In the genomic region with DNA sequence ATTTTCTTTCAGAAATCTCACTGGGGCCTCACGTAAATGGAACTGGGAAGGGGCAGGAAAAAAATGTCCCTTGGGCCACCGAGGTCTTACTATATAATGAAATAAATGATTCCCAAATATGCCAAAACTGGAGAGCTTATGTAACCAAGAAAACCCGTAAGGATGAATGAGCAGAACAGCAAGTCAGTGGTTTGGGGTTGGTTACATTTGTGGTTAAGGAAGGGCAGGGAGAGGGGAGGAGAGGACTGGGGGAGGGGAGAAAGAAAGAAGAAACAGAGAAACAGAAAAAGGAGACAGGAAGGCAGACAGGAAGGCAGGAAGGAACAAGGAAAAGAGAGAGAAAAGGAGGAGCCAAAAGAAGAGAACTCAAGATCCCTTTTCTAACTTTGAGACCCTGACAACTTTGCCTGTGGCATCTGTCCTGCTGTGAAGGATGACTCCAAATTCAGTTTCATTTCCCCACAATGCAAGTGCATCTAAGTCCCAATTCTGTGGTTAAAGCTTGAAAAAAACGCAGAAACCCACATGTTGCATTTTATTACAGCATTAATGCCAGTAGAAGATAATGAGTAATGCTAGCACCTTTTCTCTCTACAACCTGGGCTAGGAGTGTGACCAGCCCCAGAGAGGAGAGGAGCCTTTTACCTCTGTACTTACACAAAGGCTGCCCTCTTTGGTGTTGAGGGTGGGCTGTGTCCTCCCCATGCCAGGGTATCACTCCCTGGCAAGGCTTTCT, we compare ENCODE assay signal across 12 cellular contexts. TPM values are rescaled to one million over a fixed set of nuclear protein-coding genes. Genes with fewer than 3 reads are reported as not detected.
DNase-seq lines count a peak whose midpoint lies in the region; ATAC-seq, FAIRE-seq and TF ChIP-seq lines count a peak whose summit lies in the region.
"Had no signal": no experiment of that assay in that cellular context is flagged by ENCODE, and none has a peak within 500 bp of the region (broad histone marks: within the 10 kb centered on the region; RNA-seq: fewer than 3 reads in every experiment).

No MANE protein-coding gene starts in this region.

- H3K79me2 ChIP-seq in Loucy (ENCODE audit: insufficient read depth, low read length) (no peaks in the 10 kb centered on the region), keratinocyte (ENCODE audit: control insufficient read depth, insufficient read depth, low read length) (no peaks in the 10 kb centered on the region)

- peak overlapping the region; percentile 68 for H2AFZ ChIP-seq in Loucy (ENCODE audit: low read length)
- no peak overlapping the region for H2AFZ ChIP-seq in keratinocyte (ENCODE audit: control insufficient read depth, low read length)

- FAIRE-seq in keratinocyte (lab: Jason Lieb, UNC): peak; percentile 53

- dilution Hi-C loops in keratinocyte (cut with MboI; ENCODE audit: extremely low pct_ligation_motif_present, low sequenced_read_pairs): no loop called here

- no peaks in the 10 kb centered on the region for H3F3A ChIP-seq in Loucy (ENCODE audit: low read depth)

- H4K20me1 ChIP-seq in Loucy (ENCODE audit: insufficient read depth, low read length, poor library complexity, severe bottlenecking) (no peaks in the 10 kb centered on the region), keratinocyte (ENCODE audit: control insufficient read depth, extremely low read depth, insufficient read depth, low read length) (no peaks in the 10 kb centered on the region)

- DNase-seq in CD4-positive, alpha-beta T cell: no peak
- DNase-seq in activated B cell treated with CpG ODN at 0.5 μM for 24 hours (no peak), keratinocyte (ENCODE audit: low read depth, low spot score) (no peak), NCI-H187 (lab: John Stamatoyannopoulos, UW) (no peak), DMS 273 (lab: John Stamatoyannopoulos, UW; ENCODE audit: unreplicated experiment) (no peak), colonic mucosa (no peak)
- DNase-seq: activated T-cell treated with anti-CD3 and anti-CD28 coated beads for 4 hours, NCI-H1930, uterus had no signal

- H3K27me3 Mint-ChIP-seq in CD4-positive, alpha-beta T cell: peaks cover 4% of the 10 kb centered on the region
- peaks cover 9% of the 10 kb centered on the region for H3K27me3 Mint-ChIP-seq in activated B cell treated with CpG ODN at 0.5 μM for 24 hours

- H3K4me1 Mint-ChIP-seq in CD4-positive, alpha-beta T cell (ENCODE audit: low read depth): peaks cover 31% of the 10 kb centered on the region
- H3K4me1 Mint-ChIP-seq in activated B cell treated with CpG ODN at 0.5 μM for 24 hours: peaks cover 31% of the 10 kb centered on the region

- no peak overlapping the region for H3K4me3 Mint-ChIP-seq in CD4-positive, alpha-beta T cell
- H3K4me3 Mint-ChIP-seq in activated B cell treated with CpG ODN at 0.5 μM for 24 hours: peak overlapping the region; percentile 0

- H3K27ac Mint-ChIP-seq in CD4-positive, alpha-beta T cell: no peak overlapping the region
- peak overlapping the region; percentile 0 for H3K27ac Mint-ChIP-seq in activated B cell treated with CpG ODN at 0.5 μM for 24 hours

- CTCF ChIA-PET in CD4-positive, alpha-beta T cell (lab: Charles Lee): interaction anchor here (0.6 to 1.0 kb wide), 2 partner anchors 234 to 792 kb away, joined by 3 to 5 read pairs; no protein-coding TSS in a partner anchor
- CTCF ChIA-PET in activated B cell treated with CpG ODN at 0.5 μM for 24 hours (lab: Charles Lee): interaction anchor here (1.4 to 3.1 kb wide), 3 partner anchors 235 to 296 kb away, joined by 4 to 36 read pairs (median 5); no protein-coding TSS in a partner anchor

- TF ChIP-seq CTCF in CD4-positive, alpha-beta T cell (IDR thresholded peaks at IDR 0.05): no peak
- TF ChIP-seq CTCF in Loucy (conservative IDR thresholded peaks at IDR 0.05; ENCODE audit: low read length) (no peak), activated B cell treated with CpG ODN at 0.5 μM for 24 hours (IDR thresholded peaks at IDR 0.05) (no peak), keratinocyte (optimal IDR thresholded peaks at IDR 0.05 in 1 of 3, IDR thresholded peaks at IDR 0.05 in 1 of 3, conservative IDR thresholded peaks at IDR 0.05 in 1 of 3; ENCODE audit: extremely low read depth in 1 of 3, insufficient read depth in 2 of 3, low read length in 3 of 3) (no peak), colonic mucosa (IDR thresholded peaks at IDR 0.05) (no peak)

- H3K36me3 Mint-ChIP-seq in CD4-positive, alpha-beta T cell (ENCODE audit: low read depth): no peaks in the 10 kb centered on the region
- H3K36me3 Mint-ChIP-seq in activated B cell treated with CpG ODN at 0.5 μM for 24 hours (ENCODE audit: low read depth): no peaks in the 10 kb centered on the region

- no peaks in the 10 kb centered on the region for H3K27me3 ChIP-seq in CD4-positive, alpha-beta T cell (ENCODE audit: control insufficient read depth, insufficient read depth, low read length)
- H3K27me3 ChIP-seq in Loucy (ENCODE audit: insufficient read depth, low read length, poor library complexity, severe bottlenecking): no peaks in the 10 kb centered on the region
- H3K27me3 ChIP-seq in keratinocyte (ENCODE audit: control insufficient read depth, extremely low read depth, insufficient read depth, low read length): no peaks in the 10 kb centered on the region
- H3K27me3 ChIP-seq in colonic mucosa: no peaks in the 10 kb centered on the region
- H3K27me3 ChIP-seq: SJSA1, uterus had no signal

- no peaks in the 10 kb centered on the region for H3K9me3 ChIP-seq in CD4-positive, alpha-beta T cell (ENCODE audit: control insufficient read depth, low read length)
- H3K9me3 ChIP-seq in Loucy (ENCODE audit: insufficient read depth, low read depth, low read length) (no peaks in the 10 kb centered on the region), keratinocyte (ENCODE audit: control insufficient read depth, low read depth, low read length) (no peaks in the 10 kb centered on the region), colonic mucosa (no peaks in the 10 kb centered on the region)
- H3K9me3 ChIP-seq: SJSA1, uterus had no signal

- POLR2A ChIA-PET in CD4-positive, alpha-beta T cell (lab: Charles Lee): interaction anchor here (1.7 kb wide), 1 partner anchor 9 kb away, joined by 6 read pairs; no protein-coding TSS in a partner anchor
- POLR2A ChIA-PET in activated B cell treated with CpG ODN at 0.5 μM for 24 hours (lab: Charles Lee): interaction anchor here (0.7 to 1.7 kb wide), 3 partner anchors 10 to 235 kb away, joined by 3 to 4 read pairs (median 4); a partner anchor contains a TSS

- H3K9ac ChIP-seq in Loucy (ENCODE audit: low read depth, low read length, poor library complexity, severe bottlenecking) (peak overlapping the region; percentile 35), keratinocyte (ENCODE audit: control insufficient read depth, extremely low read depth, insufficient read depth, low read length) (no peak overlapping the region), colonic mucosa (ENCODE audit: low read depth in 2 of 2, low read length in 2 of 2) (no peak overlapping the region)

- H3K9me1 ChIP-seq in keratinocyte (ENCODE audit: control insufficient read depth, extremely low read depth, insufficient read depth, low read length): no peaks in the 10 kb centered on the region

- no peaks in the 10 kb centered on the region for H3K9me2 ChIP-seq in Loucy (replicated peaks; ENCODE audit: low read depth, low read length)

- intact Hi-C loops in CD4-positive, alpha-beta T cell (cut with DNase I, micrococcal nuclease): loop anchor here in 1 of 2 experiments (5.0 to 10.0 kb wide), 2 partner anchors 55 to 537 kb away; no protein-coding TSS in a partner anchor
- intact Hi-C loops in activated B cell treated with CpG ODN at 0.5 μM for 24 hours (cut with micrococcal nuclease): loop anchor here (5.0 kb wide), 1 partner anchor 35 kb away; no protein-coding TSS in a partner anchor
- intact Hi-C loops in colonic mucosa (cut with DNase I): loop anchor here (5.0 to 10.0 kb wide), 3 partner anchors 55 to 237 kb away; no protein-coding TSS in a partner anchor

- peaks cover 31% of the 10 kb centered on the region for H3K4me1 ChIP-seq in Loucy (ENCODE audit: insufficient read depth, low read length, poor library complexity, severe bottlenecking)
- no peaks in the 10 kb centered on the region for H3K4me1 ChIP-seq in keratinocyte (ENCODE audit: control insufficient read depth, extremely low read depth, insufficient read depth, low read length)
- H3K4me1 ChIP-seq in colonic mucosa: no peaks in the 10 kb centered on the region
- H3K4me1 ChIP-seq: uterus had no signal

- H3K4me3 ChIP-seq in Loucy (ENCODE audit: low read length, poor library complexity, severe bottlenecking): peak overlapping the region; percentile 27
- no peak overlapping the region for H3K4me3 ChIP-seq in keratinocyte (ENCODE audit: control insufficient read depth in 2 of 3, extremely low read depth in 1 of 3, insufficient read depth in 2 of 3, low read depth in 1 of 3, low read length in 3 of 3)
- H3K4me3 ChIP-seq in colonic mucosa: no peak overlapping the region
- H3K4me3 ChIP-seq: SJSA1, uterus had no signal

- H3K9me3 Mint-ChIP-seq in CD4-positive, alpha-beta T cell: no peaks in the 10 kb centered on the region
- no peaks in the 10 kb centered on the region for H3K9me3 Mint-ChIP-seq in activated B cell treated with CpG ODN at 0.5 μM for 24 hours

- H3K27ac ChIP-seq in CD4-positive, alpha-beta T cell (ENCODE audit: low read depth, low read length): no peak overlapping the region
- H3K27ac ChIP-seq in keratinocyte (ENCODE audit: control insufficient read depth, insufficient read depth, low read length) (no peak overlapping the region), colonic mucosa (no peak overlapping the region)
- H3K27ac ChIP-seq: SJSA1, uterus had no signal

- peak; percentile 21 for ATAC-seq in CD4-positive, alpha-beta T cell (ENCODE audit: poor library complexity)
- ATAC-seq in activated B cell treated with CpG ODN at 0.5 μM for 24 hours (ENCODE audit: low read depth) (peak; percentile 38), HG03159 (IDR thresholded peaks at IDR 0.05; ENCODE audit: unreplicated experiment) (no peak)

- H3K4me2 ChIP-seq in Loucy (ENCODE audit: low read depth, low read length, poor library complexity, severe bottlenecking) (peak overlapping the region; percentile 69), keratinocyte (ENCODE audit: control insufficient read depth, extremely low read depth, insufficient read depth, low read depth, low read length) (no peak overlapping the region)

- H3K36me3 ChIP-seq in Loucy (ENCODE audit: insufficient read depth, low read length) (no peaks in the 10 kb centered on the region), keratinocyte (ENCODE audit: control insufficient read depth in 2 of 2, extremely low read depth in 1 of 2, insufficient read depth in 2 of 2, low read length in 2 of 2) (no peaks in the 10 kb centered on the region), colonic mucosa (no peaks in the 10 kb centered on the region)
- H3K36me3 ChIP-seq: SJSA1, uterus had no signal

RNA-seq across cellular contexts. Expression of a gene that starts 10.8 kb away (rescaled TPM):
- total RNA-seq in CD4-positive, alpha-beta T cell: 1 to 10 TPM; 5.2 to 5.7 TPM
- total RNA-seq in activated B cell treated with CpG ODN at 0.5 μM for 24 hours (3.5 and 4.3 TPM in 2 replicates), colonic mucosa (1 to 10 TPM; 1.9 to 2.5 TPM)
- polyA plus RNA-seq in keratinocyte: 2.6 to 3.8 TPM (median 3.4 TPM) in 3 replicates
- 1.4 TPM for polyA plus RNA-seq in keratinocyte (2011; ENCODE audit: low read depth)
- polyA plus RNA-seq in keratinocyte (2011; cell fraction: cytosol; rRNA removed): 2.3 and 3.3 TPM in 2 replicates
- 5.3 and 5.6 TPM in 2 replicates for polyA plus RNA-seq in keratinocyte (2011; cell fraction: nucleus; rRNA removed)
- polyA plus RNA-seq in keratinocyte (2012; ENCODE audit: low replicate concordance): 1.6 and 1.8 TPM in 2 replicates
- 0.69 to 1.5 TPM (median 1.3 TPM) in 3 replicates for polyA minus RNA-seq in keratinocyte
- polyA minus RNA-seq in keratinocyte (2011; cell fraction: cytosol; rRNA and poly(A)+ RNA removed): 0.96 TPM
- 0.95 and 2.9 TPM in 2 replicates for polyA minus RNA-seq in keratinocyte (2011; cell fraction: nucleus; rRNA and poly(A)+ RNA removed)
